Comparison of ENCODE assay signal across 8 cellular contexts in the genomic region with DNA sequence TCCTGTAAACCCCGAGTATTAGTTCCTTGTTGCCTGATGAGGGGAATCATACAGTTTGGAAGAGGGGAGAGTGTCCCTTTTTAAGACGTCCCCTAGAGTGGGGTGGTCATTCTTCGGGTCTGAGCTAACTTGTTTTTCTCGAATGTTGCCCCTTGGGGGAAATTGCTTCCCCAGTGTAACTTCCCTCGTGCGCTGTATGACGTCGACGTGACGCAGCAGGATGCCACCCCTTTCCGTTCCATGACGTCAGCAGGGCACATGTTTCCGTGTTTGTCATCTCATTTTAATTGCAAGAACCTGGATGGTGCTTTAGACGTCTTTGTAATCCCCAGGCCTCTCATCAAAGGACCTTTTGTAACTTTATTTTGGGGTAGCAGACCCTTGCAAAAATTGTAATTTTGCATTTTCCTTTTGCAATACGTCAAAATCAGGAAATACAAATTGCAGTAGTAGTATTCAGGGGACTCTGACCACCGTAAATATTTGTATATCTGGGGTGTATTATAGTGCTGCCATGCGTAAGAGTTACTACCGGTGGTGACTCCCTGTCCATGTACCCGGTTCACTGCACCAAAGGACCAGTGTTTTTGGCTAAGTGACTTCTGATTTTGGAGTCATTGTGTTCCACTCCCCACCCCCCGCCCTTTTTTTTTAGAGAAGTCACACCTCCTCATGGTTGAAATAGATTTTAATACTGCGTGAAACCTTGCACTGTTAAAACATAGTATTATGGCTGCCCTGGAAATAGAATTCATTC. TPM values are rescaled to one million over a fixed set of nuclear protein-coding genes. Genes with fewer than 3 reads are reported as not detected.
DNase-seq lines count a peak whose midpoint lies in the region; ATAC-seq and TF ChIP-seq lines count a peak whose summit lies in the region.

No MANE protein-coding gene starts in this region.

- no peaks in the 10 kb centered on the region for H3K36me3 Mint-ChIP-seq in chondrocyte (ENCODE audit: low read depth)

- peaks cover 57% of the 10 kb centered on the region for H3K4me1 Mint-ChIP-seq in chondrocyte (ENCODE audit: low read depth)

- H3K9me3 Mint-ChIP-seq in chondrocyte (ENCODE audit: low read depth) = no peaks in the 10 kb centered on the region

- DNase-seq in GDM1 (lab: John Stamatoyannopoulos, UW) (peak; percentile 60), NCI-H2227 (lab: John Stamatoyannopoulos, UW; ENCODE audit: unreplicated experiment) (peak; percentile 91), chondrocyte (ENCODE audit: low spot score) (no peak), left colon (peak; percentile 88 to 90)
- DNase-seq in activated CD4-positive, alpha-beta T cell treated with anti-CD3 and anti-CD28 coated beads for 4 hours = peak; percentile 93 to 95
- peak; percentile 85 to 86 for DNase-seq in stimulated activated CD4-positive, alpha-beta T cell treated with anti-CD3 and anti-CD28 coated beads, Interleukin-2, amount 100 ng/mL, for 24 hours

- peak overlapping the region; percentile 98 for H3K4me3 Mint-ChIP-seq in chondrocyte (ENCODE audit: unreplicated experiment)

- intact Hi-C loops in left colon (cut with DNase I, micrococcal nuclease) = no loop called here

- peak overlapping the region; percentile 95 for H3K27ac Mint-ChIP-seq in chondrocyte (ENCODE audit: unreplicated experiment)

- no peaks in the 10 kb centered on the region for H3K27me3 Mint-ChIP-seq in chondrocyte (ENCODE audit: low read depth)

- ATAC-seq in HG02759 (IDR thresholded peaks at IDR 0.05; ENCODE audit: unreplicated experiment) = peak; percentile 20
- peak; percentile 27 for ATAC-seq in left colon
- no peak for ATAC-seq in GM18519 (IDR thresholded peaks at IDR 0.05; ENCODE audit: low FRiP score, unreplicated experiment)

- no peak for TF ChIP-seq CTCF in chondrocyte (IDR thresholded peaks at IDR 0.05)

RNA-seq across cellular contexts. Expression of gene BABAM2, which starts 0.7 kb away (rescaled TPM):
- total RNA-seq in chondrocyte (33.0 to 34.0 TPM (median 33.9 TPM) in 3 replicates), left colon (10 to 100 TPM; 35.3 to 39.3 TPM)

RNA-seq across cellular contexts. Expression of gene RBKS, which starts 1.1 kb away (rescaled TPM):
- total RNA-seq in chondrocyte (0.45 to 1.3 TPM (median 0.49 TPM) in 3 replicates), left colon (10 to 100 TPM in 1 of 2 donors, 1 to 10 TPM in 1; 8.2 to 11.1 TPM)
